Comparison of ENCODE assay signal across 18 cellular contexts in genomic region chr1:8228253-8228652, GRCh38.
A peak's percentile ranks its signal among the peaks of the same experiment; 100 is the strongest.
DNase-seq lines count a peak whose midpoint lies in the region; ATAC-seq, FAIRE-seq and TF ChIP-seq lines count a peak whose summit lies in the region.
"Had no signal": no experiment of that assay in that cellular context is flagged by ENCODE, and none has a peak within 500 bp of the region (broad histone marks: within the 10 kb centered on the region; RNA-seq: fewer than 3 reads in every experiment).

No MANE protein-coding gene starts in this region.

- H2BK120ac ChIP-seq in IMR-90 (ENCODE audit: low read depth, low read length) = peak overlapping the region; percentile 86; the same call in 1 of the 2 replicates

- intact Hi-C loops in HCT116 (cut with micrococcal nuclease) = no loop called here
- intact Hi-C loops in IMR-90 (cut with micrococcal nuclease) = no loop called here
- intact Hi-C loops in K562 (cut with micrococcal nuclease) = no loop called here

- dilution Hi-C loops in IMR-90 (cut with HindIII; ENCODE audit: low sequenced_read_pairs, unreplicated experiment) = no loop called here

- H3K23ac ChIP-seq in IMR-90 (ENCODE audit: low read depth, low read length) = peak overlapping the region; percentile 3; the same call in 1 of the 2 replicates

- peak overlapping the region; percentile 37; the same call in 1 of the 2 replicates for H3K18ac ChIP-seq in IMR-90 (ENCODE audit: low read depth, low read length)

- DNase-seq in HCT116 (ENCODE audit: low read depth, low spot score) (no peak), IMR-90 (no peak), K562 (ENCODE audit: extremely low read depth in 1 of 4, low spot score in 3 of 4) (peak in 1 of 4 experiments; percentile 3), nephron progenitor cell (no peak), small intestine (no peak)
- DNase-seq: AML-193; CD4-positive, alpha-beta T cell; DMS153; DMS79; GDM1; GOT3; H9; KBM-7 had no signal

- peaks cover 22% of the 10 kb centered on the region for H3K9me3 Mint-ChIP-seq in nephron progenitor cell
- H3K9me3 Mint-ChIP-seq: CD4-positive, alpha-beta T cell had no signal

- no peak overlapping the region for H3K56ac ChIP-seq in IMR-90 (ENCODE audit: extremely low read depth, insufficient read depth, low read length)

- H3K9ac ChIP-seq in HCT116 (ENCODE audit: low read length) (no peak overlapping the region), IMR-90 (ENCODE audit: low read depth, low read length) (no peak overlapping the region), K562 (ENCODE audit: insufficient read depth in 1 of 2, low read depth in 2 of 2, low read length in 2 of 2) (no peak overlapping the region)

- POLR2A ChIA-PET in HCT116 (lab: Charles Lee) (no interaction called here), IMR-90 (lab: Charles Lee; ENCODE audit: unreplicated experiment) (no interaction called here), K562 (lab: Yijun Ruan, JAX) (no interaction called here)

- peak overlapping the region; percentile 78 for H2BK20ac ChIP-seq in IMR-90 (ENCODE audit: low read depth, low read length)

- H3K4me1 ChIP-seq in HCT116 (ENCODE audit: control insufficient read depth in 1 of 2, insufficient read depth in 2 of 2, low read length in 2 of 2) (peaks cover 28 to 55% of the 10 kb centered on the region in 2 experiments), IMR-90 (ENCODE audit: control insufficient read depth, insufficient read depth, low read length) (peaks cover 17% of the 10 kb centered on the region), K562 (replicated peaks in 1 of 2; ENCODE audit: control insufficient read depth in 2 of 2, insufficient read depth in 2 of 2, low read length in 2 of 2) (peaks cover 0 to 6% of the 10 kb centered on the region in 2 experiments; a peak in 2 of 5 replicates), small intestine (ENCODE audit: control insufficient read depth in 2 of 2, insufficient read depth in 1 of 2, low read depth in 1 of 2, low read length in 1 of 2) (no peaks in the 10 kb centered on the region)

- ATAC-seq in HCT116 (no peak), IMR-90 (ENCODE audit: low read depth) (no peak), K562 (no peak), GM19035 (IDR thresholded peaks at IDR 0.05; ENCODE audit: unreplicated experiment) (no peak)

- H3K27me3 ChIP-seq in HCT116 (ENCODE audit: insufficient read depth, low read length) = no peaks in the 10 kb centered on the region
- no peaks in the 10 kb centered on the region for H3K27me3 ChIP-seq in IMR-90 (ENCODE audit: control insufficient read depth, insufficient read depth, low read length)
- H3K27me3 ChIP-seq in K562 (ENCODE audit: control insufficient read depth in 2 of 2, insufficient read depth in 2 of 2, low read length in 2 of 2) = peaks cover 23 to 53% of the 10 kb centered on the region in 2 experiments
- H3K27me3 ChIP-seq in small intestine (ENCODE audit: control insufficient read depth in 2 of 2, insufficient read depth in 2 of 2, low read length in 2 of 2) = no peaks in the 10 kb centered on the region

- TF ChIP-seq CTCF in HCT116 (IDR thresholded peaks at IDR 0.05 in 2 of 3, conservative IDR thresholded peaks at IDR 0.05 in 1 of 3; ENCODE audit: borderline replicate concordance in 1 of 3, insufficient read depth in 1 of 3, low read depth in 2 of 3, low read length in 2 of 3) (no peak), IMR-90 (conservative IDR thresholded peaks at IDR 0.05; ENCODE audit: low read depth, low read length) (no peak), K562 (IDR thresholded peaks at IDR 0.05 in 2 of 3, conservative IDR thresholded peaks at IDR 0.05 in 1 of 3; ENCODE audit: insufficient read depth in 2 of 3, low read depth in 1 of 3, low read length in 3 of 3) (no peak), nephron progenitor cell (IDR thresholded peaks at IDR 0.05) (no peak)

- H3K4me2 ChIP-seq in HCT116 (ENCODE audit: low read length) = no peak overlapping the region
- no peak overlapping the region for H3K4me2 ChIP-seq in IMR-90 (ENCODE audit: low read depth, low read length)
- no peak overlapping the region for H3K4me2 ChIP-seq in K562 (ENCODE audit: insufficient read depth, low read length)

- no peak overlapping the region for H3K4me3 ChIP-seq in HCT116 (replicated peaks in 1 of 2; ENCODE audit: low read depth in 1 of 2, low read length in 2 of 2)
- H3K4me3 ChIP-seq in IMR-90 (ENCODE audit: insufficient read depth, low read depth, low read length) = no peak overlapping the region
- no peak overlapping the region for H3K4me3 ChIP-seq in K562
- H3K4me3 ChIP-seq in small intestine (ENCODE audit: low read depth in 1 of 2, low read length in 2 of 2) = no peak overlapping the region

- H3K4me1 Mint-ChIP-seq in nephron progenitor cell = peaks cover 31% of the 10 kb centered on the region

- peaks cover 7% of the 10 kb centered on the region for H3K36me3 Mint-ChIP-seq in nephron progenitor cell (ENCODE audit: low read depth)

- H2AFZ ChIP-seq in HCT116 (ENCODE audit: low read depth, low read length, poor library complexity, severe bottlenecking) (no peak overlapping the region), IMR-90 (replicated peaks; ENCODE audit: low read length, poor library complexity) (no peak overlapping the region), K562 (ENCODE audit: low read depth, low read length) (no peak overlapping the region)

- H3K4ac ChIP-seq in IMR-90 (ENCODE audit: low read depth, low read length) = peak overlapping the region; percentile 82

- RAD21 ChIA-PET in HCT116 (lab: Charles Lee; ENCODE audit: low non-redundant PET in 1 of 2, low total read pairs in 2 of 2, uncharacterized antibody in 2 of 2, unreplicated experiment in 2 of 2) = no interaction called here

- H4K20me1 ChIP-seq in HCT116 (ENCODE audit: insufficient read depth) (no peaks in the 10 kb centered on the region), IMR-90 (ENCODE audit: insufficient read depth, low read length) (no peaks in the 10 kb centered on the region), K562 (replicated peaks; ENCODE audit: control insufficient read depth, insufficient read depth, low read length) (no peaks in the 10 kb centered on the region)

- CTCF ChIA-PET in HCT116 (lab: Charles Lee) = no interaction called here
- CTCF ChIA-PET in IMR-90 (lab: Yijun Ruan, JAX) = no interaction called here
- CTCF ChIA-PET in K562 (lab: Yijun Ruan, JAX; ENCODE audit: low intra/inter-chr PET ratio) = interaction anchor here (0.5 kb wide), 1 partner anchor 85 kb away, joined by 3 read pairs; no protein-coding TSS in a partner anchor

- peak overlapping the region; percentile 61; the same call in 1 of the 2 replicates for H4K91ac ChIP-seq in IMR-90 (ENCODE audit: insufficient read depth, low read depth, low read length)

- no peak overlapping the region for H3K27ac ChIP-seq in HCT116 (ENCODE audit: low read depth, low read length)
- no peak overlapping the region for H3K27ac ChIP-seq in IMR-90 (ENCODE audit: insufficient read depth, low read length)
- H3K27ac ChIP-seq in K562 (ENCODE audit: extremely low read depth, low read depth, low read length) = no peak overlapping the region
- H3K27ac ChIP-seq in small intestine (ENCODE audit: low read depth in 1 of 2, low read length in 1 of 2) = no peak overlapping the region
- H3K27ac ChIP-seq: C4-2B had no signal

- FAIRE-seq in K562 (lab: Jason Lieb, UNC) = no peak
- no peak for FAIRE-seq in small intestine (lab: Jason Lieb, UNC)
- FAIRE-seq: A204.1, GM12892, GM18507 had no signal

- H4K5ac ChIP-seq in IMR-90 (ENCODE audit: low read depth, low read length) = peak overlapping the region; percentile 29; the same call in 1 of the 2 replicates

- peak overlapping the region; percentile 99; the same call in 2 of the 3 replicates for H2BK15ac ChIP-seq in IMR-90 (ENCODE audit: low read depth, low read length)

- H3K36me3 ChIP-seq in HCT116 (ENCODE audit: control insufficient read depth in 1 of 2, insufficient read depth in 2 of 2, low read length in 2 of 2) = no peaks in the 10 kb centered on the region
- H3K36me3 ChIP-seq in IMR-90 (ENCODE audit: control insufficient read depth, insufficient read depth, low read length) = no peaks in the 10 kb centered on the region
- H3K36me3 ChIP-seq in K562 (ENCODE audit: control insufficient read depth, insufficient read depth, low read length) = no peaks in the 10 kb centered on the region
- no peaks in the 10 kb centered on the region for H3K36me3 ChIP-seq in small intestine (ENCODE audit: control insufficient read depth in 2 of 2, insufficient read depth in 2 of 2, low read length in 2 of 2)

- H3K27me3 Mint-ChIP-seq in nephron progenitor cell (ENCODE audit: low read depth, poor library complexity) = peaks cover 7% of the 10 kb centered on the region

- H2BK5ac ChIP-seq in IMR-90 (ENCODE audit: low read depth, low read length, poor library complexity, severe bottlenecking) = no peak overlapping the region

- TF ChIP-seq POLR2A in HCT116 (IDR thresholded peaks at IDR 0.05; ENCODE audit: borderline replicate concordance, extremely low read depth, insufficient read depth, insufficient read length) (no peak), IMR-90 (IDR thresholded peaks at IDR 0.05; ENCODE audit: low read depth, low read length) (no peak), K562 (conservative IDR thresholded peaks at IDR 0.05) (no peak)

- H3K79me2 ChIP-seq in HCT116 (ENCODE audit: insufficient read depth, low read length) (no peaks in the 10 kb centered on the region), K562 (ENCODE audit: control insufficient read depth, insufficient read depth, low read length) (no peaks in the 10 kb centered on the region)

- TF ChIP-seq RAD21 in HCT116 (IDR thresholded peaks at IDR 0.05; ENCODE audit: low read depth) = no peak
- no peak for TF ChIP-seq RAD21 in IMR-90 (IDR thresholded peaks at IDR 0.05; ENCODE audit: low read length)
- TF ChIP-seq RAD21 in K562 (CRISPR knock-in tag; conservative IDR thresholded peaks at IDR 0.05 in 1 of 2, IDR thresholded peaks at IDR 0.05 in 1 of 2) = no peak

- H4K8ac ChIP-seq in IMR-90 (ENCODE audit: low read depth in 2 of 2, low read length in 2 of 2) = no peak overlapping the region

- H3K4me3 Mint-ChIP-seq in nephron progenitor cell = no peak overlapping the region
- H3K4me3 Mint-ChIP-seq: CD4-positive, alpha-beta T cell; H9 had no signal

- H3K9me3 ChIP-seq in HCT116 (ENCODE audit: control insufficient read depth in 1 of 2, insufficient read depth in 1 of 2, low read depth in 1 of 2, low read length in 2 of 2) (peaks cover 0 to 7% of the 10 kb centered on the region in 2 experiments; a peak in 1 of 4 replicates), IMR-90 (ENCODE audit: control insufficient read depth, insufficient read depth, low read length) (no peaks in the 10 kb centered on the region), K562 (replicated peaks; ENCODE audit: control insufficient read depth, insufficient read depth, low read depth, low read length) (peaks cover 3% of the 10 kb centered on the region; the same call in 1 of the 2 replicates), small intestine (ENCODE audit: control insufficient read depth, low read depth) (no peaks in the 10 kb centered on the region)

- peak overlapping the region; percentile 98 for H2AK5ac ChIP-seq in IMR-90 (ENCODE audit: low read depth, low read length)

- in situ Hi-C loops in IMR-90 (cut with MboI; ENCODE audit: low sequenced_read_pairs) = no loop called here
- in situ Hi-C loops in K562 (cut with MboI) = no loop called here

- no CpG with 5 or more reads among the region's 2 CpGs for WGBS in IMR-90 (ENCODE audit: extremely low coverage in 2 of 2, insufficient read length in 1 of 2), 2 experiments
- 10% methylated on average over 2 of the region's 2 CpGs for whole genome bisulfite sequencing in K562 (ENCODE audit: insufficient coverage, low coverage, missing lambda C conversion rate)
- WGBS in small intestine, 3 donors = 91 to 97% (median 96%) methylated on average over 2 of the region's 2 CpGs

- H3K9me1 ChIP-seq in IMR-90 (ENCODE audit: insufficient read depth, low read length) = peaks cover 13% of the 10 kb centered on the region
- H3K9me1 ChIP-seq in K562 (ENCODE audit: control insufficient read depth, insufficient read depth, low read length) = no peaks in the 10 kb centered on the region

- H3K27ac Mint-ChIP-seq in nephron progenitor cell = no peak overlapping the region
- H3K27ac Mint-ChIP-seq: CD4-positive, alpha-beta T cell; H9 had no signal

- no peak overlapping the region for H2AK9ac ChIP-seq in IMR-90 (replicated peaks; ENCODE audit: low read depth, low read length, poor library complexity)

- H3K14ac ChIP-seq in IMR-90 (replicated peaks; ENCODE audit: low read depth, low read length) = peak overlapping the region; percentile 63; the same call in 1 of the 2 replicates

- peaks cover 0 to 6% of the 10 kb centered on the region in 2 experiments; a peak in 1 of 4 replicates for H3K79me1 ChIP-seq in IMR-90 (ENCODE audit: low read depth in 1 of 2, low read length in 2 of 2)

- BruUV-seq in HCT116 (replicated peaks; lab: Mats Ljungman, UMichigan) (no TSS peak), IMR-90 (replicated peaks; lab: Mats Ljungman, UMichigan) (no TSS peak), K562 (replicated peaks; lab: Mats Ljungman, UMichigan) (no TSS peak)

- no peak for TF ChIP-seq EP300 in K562 (IDR thresholded peaks at IDR 0.05; ENCODE audit: low read length)

- H3K9me2 ChIP-seq in HCT116 (ENCODE audit: insufficient read depth) = no peaks in the 10 kb centered on the region

Comparison
In these comparisons a context has a peak if more than half of its experiments do, and no peak if none do; other contexts are left out.
1. Of the 22 proteins assayed by ChIP-seq in both K562 and HCT116: peak only in K562: none; only in HCT116: CBX3; in both: none; in neither: 21.